18 cellular contexts compared by ENCODE assay signal in the genomic region with DNA sequence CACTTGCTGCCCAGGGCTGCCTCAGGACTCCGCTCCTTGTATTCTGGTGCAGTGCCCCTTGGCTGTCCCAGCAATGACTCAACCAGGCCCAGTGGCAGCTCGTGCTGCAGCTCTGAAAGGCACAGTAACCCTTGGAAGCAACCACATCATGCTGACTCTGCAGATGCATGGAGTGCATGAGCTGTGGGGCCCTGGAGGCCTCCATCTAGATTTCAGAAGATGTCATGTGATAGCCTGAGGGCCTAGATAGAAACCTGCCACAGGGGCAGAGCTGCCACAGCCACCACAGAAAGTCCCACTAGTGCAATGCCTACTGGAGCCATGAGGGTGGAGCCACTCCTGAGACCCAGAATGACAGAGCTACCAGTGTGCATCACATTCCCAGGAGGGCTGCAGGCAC.
DNase-seq lines count a peak whose midpoint lies in the region; ATAC-seq, FAIRE-seq and TF ChIP-seq lines count a peak whose summit lies in the region.
"Had no signal": no experiment of that assay in that cellular context is flagged by ENCODE, and none has a peak within 500 bp of the region (broad histone marks: within the 10 kb centered on the region; RNA-seq: fewer than 3 reads in every experiment).

No MANE protein-coding gene starts in this region.

- peaks cover 7% of the 10 kb centered on the region for H3K36me3 Mint-ChIP-seq in MCF 10A (ENCODE audit: insufficient read depth, unreplicated experiment)
- H3K36me3 Mint-ChIP-seq in natural killer cell treated with Interleukin-12 subunit alpha and Interleukin-12 subunit beta and Interleukin-15 and Interleukin-18, amount 100 ng/mL, for 72 hours: no peaks in the 10 kb centered on the region
- H3K36me3 Mint-ChIP-seq: activated naive CD4-positive, alpha-beta T cell treated with anti-CD3 and anti-CD28 coated beads, Interleukin-2, amount 10 ng/mL, durations not matched to agents 7 days and 5 days; neural progenitor cell had no signal

- H2AFZ ChIP-seq in mammary epithelial cell (ENCODE audit: low read depth, low read length): no peak overlapping the region
- H2AFZ ChIP-seq: neural progenitor cell had no signal

- H4K20me1 ChIP-seq in mammary epithelial cell (ENCODE audit: insufficient read depth, low read length): no peaks in the 10 kb centered on the region

- no peaks in the 10 kb centered on the region for H3K27me3 Mint-ChIP-seq in MCF 10A (ENCODE audit: insufficient read depth, unreplicated experiment)
- peaks cover 0 to 11% of the 10 kb centered on the region in 2 donors for H3K27me3 Mint-ChIP-seq in natural killer cell treated with Interleukin-12 subunit alpha and Interleukin-12 subunit beta and Interleukin-15 and Interleukin-18, amount 100 ng/mL, for 72 hours

- ATAC-seq in natural killer cell treated with Interleukin-12 subunit alpha and Interleukin-12 subunit beta and Interleukin-15 and Interleukin-18, amount 100 ng/mL, for 72 hours: no peak
- ATAC-seq: left colon had no signal

- H3K4me3 ChIP-seq in mammary epithelial cell (replicated peaks in 1 of 3; ENCODE audit: insufficient read depth in 1 of 3, low read depth in 2 of 3, low read length in 3 of 3) (no peak overlapping the region), small intestine (ENCODE audit: low read depth in 1 of 2, low read length in 2 of 2) (no peak overlapping the region)
- H3K4me3 ChIP-seq: neural progenitor cell, smooth muscle cell, vagina had no signal

- H3K4me2 ChIP-seq in mammary epithelial cell (ENCODE audit: insufficient read depth, low read depth, low read length): no peak overlapping the region
- H3K4me2 ChIP-seq: neural progenitor cell, smooth muscle cell had no signal

- H3K9me3 ChIP-seq in mammary epithelial cell (replicated peaks; ENCODE audit: insufficient read depth, low read length): no peaks in the 10 kb centered on the region
- no peaks in the 10 kb centered on the region for H3K9me3 ChIP-seq in small intestine (ENCODE audit: control insufficient read depth, low read depth)
- H3K9me3 ChIP-seq: vagina had no signal

- in situ Hi-C loops in mammary epithelial cell (cut with MboI; ENCODE audit: low sequenced_read_pairs in 2 of 2): loop anchor here (5.0 to 25.0 kb wide), 2 partner anchors 354 to 889 kb away; partner anchors contain the start of genes RNU6-1 (in 2 of the 2) and SKOR1 (in 2 of the 2)

- H3K9me3 Mint-ChIP-seq in MCF 10A (ENCODE audit: unreplicated experiment): no peaks in the 10 kb centered on the region
- H3K9me3 Mint-ChIP-seq in natural killer cell treated with Interleukin-12 subunit alpha and Interleukin-12 subunit beta and Interleukin-15 and Interleukin-18, amount 100 ng/mL, for 72 hours: no peaks in the 10 kb centered on the region
- H3K9me3 Mint-ChIP-seq: activated naive CD4-positive, alpha-beta T cell treated with anti-CD3 and anti-CD28 coated beads, Interleukin-2, amount 10 ng/mL, durations not matched to agents 7 days and 5 days; neural progenitor cell had no signal

- H3K4me3 Mint-ChIP-seq in MCF 10A (ENCODE audit: unreplicated experiment): no peak overlapping the region
- H3K4me3 Mint-ChIP-seq in natural killer cell treated with Interleukin-12 subunit alpha and Interleukin-12 subunit beta and Interleukin-15 and Interleukin-18, amount 100 ng/mL, for 72 hours: no peak overlapping the region
- H3K4me3 Mint-ChIP-seq: activated naive CD4-positive, alpha-beta T cell treated with anti-CD3 and anti-CD28 coated beads, Interleukin-2, amount 10 ng/mL, durations not matched to agents 7 days and 5 days; neural progenitor cell had no signal

- H3K4me1 Mint-ChIP-seq in MCF 10A (ENCODE audit: insufficient read depth, unreplicated experiment): peaks cover 7% of the 10 kb centered on the region
- no peaks in the 10 kb centered on the region for H3K4me1 Mint-ChIP-seq in natural killer cell treated with Interleukin-12 subunit alpha and Interleukin-12 subunit beta and Interleukin-15 and Interleukin-18, amount 100 ng/mL, for 72 hours (ENCODE audit: low read depth in 2 of 2)

- WGBS in mammary epithelial cell (ENCODE audit: low coverage, missing lambda C conversion rate): 71% methylated on average over 2 of the region's 2 CpGs
- WGBS in small intestine, 3 donors: 80 to 85% (median 82%) methylated on average over 2 of the region's 2 CpGs

- CTCF ChIA-PET in MCF 10A (lab: Yijun Ruan, JAX) (interaction anchor here (0.8 to 3.0 kb wide), 6 partner anchors 16 to 359 kb away, joined by 3 to 16 read pairs (median 3); no protein-coding TSS in a partner anchor), mammary epithelial cell (lab: Charles Lee; ENCODE audit: low non-redundant PET) (interaction anchor here (0.6 kb wide), 1 partner anchor 485 kb away, joined by 5 read pairs; no protein-coding TSS in a partner anchor)

- no TSS peak for BruUV-seq in MCF 10A (replicated peaks; lab: Mats Ljungman, UMichigan)
- no TSS peak for BruUV-seq in mammary epithelial cell (replicated peaks; lab: Mats Ljungman, UMichigan)

- no peak overlapping the region for H3K27ac Mint-ChIP-seq in MCF 10A (ENCODE audit: low read depth, unreplicated experiment)
- H3K27ac Mint-ChIP-seq in natural killer cell treated with Interleukin-12 subunit alpha and Interleukin-12 subunit beta and Interleukin-15 and Interleukin-18, amount 100 ng/mL, for 72 hours: no peak overlapping the region
- H3K27ac Mint-ChIP-seq: activated naive CD4-positive, alpha-beta T cell treated with anti-CD3 and anti-CD28 coated beads, Interleukin-2, amount 10 ng/mL, durations not matched to agents 7 days and 5 days; neural progenitor cell had no signal

- no peaks in the 10 kb centered on the region for H3K4me1 ChIP-seq in mammary epithelial cell (ENCODE audit: insufficient read depth, low read length)
- H3K4me1 ChIP-seq in small intestine (ENCODE audit: control insufficient read depth in 2 of 2, insufficient read depth in 1 of 2, low read depth in 1 of 2, low read length in 1 of 2): no peaks in the 10 kb centered on the region
- H3K4me1 ChIP-seq: vagina had no signal

- peak; percentile 60 for DNase-seq in MCF 10A (ENCODE audit: unreplicated experiment)
- DNase-seq in mammary epithelial cell: no peak
- peak; percentile 78 for DNase-seq in RPMI7951 (ENCODE audit: low read depth)
- peak; percentile 48 for DNase-seq in fibroblast of the conjunctiva (ENCODE audit: low read depth)
- DNase-seq in stromal cell of bone marrow (ENCODE audit: low read depth): peak; percentile 66
- DNase-seq in NAMALWA (ENCODE audit: low spot score): no peak
- no peak for DNase-seq in small intestine
- no peak for DNase-seq in natural killer cell treated with Interleukin-12 subunit alpha and Interleukin-12 subunit beta and Interleukin-15 and Interleukin-18, amount 100 ng/mL, for 72 hours (ENCODE audit: low spot score)
- DNase-seq: activated CD4-positive, CD25-positive, alpha-beta regulatory T cell; activated naive CD4-positive, alpha-beta T cell treated with anti-CD3 and anti-CD28 coated beads, Interleukin-2, amount 10 ng/mL, durations not matched to agents 7 days and 5 days; foreskin melanocyte; left colon; NCI-H1048; NCI-H524 treated with DMSO at 0.1 percent for 48 hours; SHP77 treated with DMSO at 0.1 percent for 48 hours had no signal

- H3K9ac ChIP-seq in mammary epithelial cell (ENCODE audit: insufficient read depth, low read length): no peak overlapping the region
- H3K9ac ChIP-seq: neural progenitor cell had no signal

- no peaks in the 10 kb centered on the region for H3K36me3 ChIP-seq in mammary epithelial cell (ENCODE audit: insufficient read depth, low read length)
- no peaks in the 10 kb centered on the region for H3K36me3 ChIP-seq in small intestine (ENCODE audit: control insufficient read depth in 2 of 2, insufficient read depth in 2 of 2, low read length in 2 of 2)
- H3K36me3 ChIP-seq: neural progenitor cell, vagina had no signal

- dilution Hi-C loops in mammary epithelial cell (cut with HindIII; ENCODE audit: low sequenced_read_pairs): no loop called here

- intact Hi-C loops in MCF 10A (cut with micrococcal nuclease) (loop anchor here (5.0 kb wide), 3 partner anchors 99 to 294 kb away; partner anchors contain the start of gene SMAD3), mammary epithelial cell (cut with micrococcal nuclease) (loop anchor here (5.0 kb wide), 1 partner anchor 294 kb away; no protein-coding TSS in a partner anchor)

- no peak overlapping the region for H3K27ac ChIP-seq in mammary epithelial cell (ENCODE audit: insufficient read depth, low read depth, low read length)
- no peak overlapping the region for H3K27ac ChIP-seq in small intestine (ENCODE audit: low read depth in 1 of 2, low read length in 1 of 2)
- H3K27ac ChIP-seq: neural progenitor cell, vagina had no signal

- POLR2A ChIA-PET in MCF 10A (lab: Yijun Ruan, JAX): interaction anchor here (0.7 to 2.8 kb wide), 4 partner anchors 19 to 496 kb away, joined by 3 to 13 read pairs (median 4); no protein-coding TSS in a partner anchor

- no peaks in the 10 kb centered on the region for H3K79me2 ChIP-seq in mammary epithelial cell (ENCODE audit: insufficient read depth, low read length)

- TF ChIP-seq CTCF in MCF 10A (IDR thresholded peaks at IDR 0.05; ENCODE audit: unreplicated experiment) (no peak), mammary epithelial cell (conservative IDR thresholded peaks at IDR 0.05 in 1 of 2, IDR thresholded peaks at IDR 0.05 in 1 of 2; ENCODE audit: extremely low read depth in 1 of 2, insufficient read depth in 1 of 2, low read depth in 1 of 2, low read length in 2 of 2) (no peak)

- H3K27me3 ChIP-seq in mammary epithelial cell (ENCODE audit: insufficient read depth, low read length) (no peaks in the 10 kb centered on the region), small intestine (ENCODE audit: control insufficient read depth in 2 of 2, insufficient read depth in 2 of 2, low read length in 2 of 2) (no peaks in the 10 kb centered on the region)
- H3K27me3 ChIP-seq: neural progenitor cell, vagina had no signal

- no peak for FAIRE-seq in small intestine (lab: Jason Lieb, UNC)

Comparison
In these comparisons a context has a peak if more than half of its experiments do, and no peak if none do; other contexts are left out.
1. DNase-seq: peak in MCF 10A (single experiment), RPMI7951 (single experiment), fibroblast of the conjunctiva (single experiment) and stromal cell of bone marrow (single experiment); none in mammary epithelial cell (single experiment), NAMALWA (single experiment), small intestine (single experiment) and natural killer cell treated with Interleukin-12 subunit alpha and Interleukin-12 subunit beta and Interleukin-15 and Interleukin-18, amount 100 ng/mL, for 72 hours (single experiment).